In the genomic region with DNA sequence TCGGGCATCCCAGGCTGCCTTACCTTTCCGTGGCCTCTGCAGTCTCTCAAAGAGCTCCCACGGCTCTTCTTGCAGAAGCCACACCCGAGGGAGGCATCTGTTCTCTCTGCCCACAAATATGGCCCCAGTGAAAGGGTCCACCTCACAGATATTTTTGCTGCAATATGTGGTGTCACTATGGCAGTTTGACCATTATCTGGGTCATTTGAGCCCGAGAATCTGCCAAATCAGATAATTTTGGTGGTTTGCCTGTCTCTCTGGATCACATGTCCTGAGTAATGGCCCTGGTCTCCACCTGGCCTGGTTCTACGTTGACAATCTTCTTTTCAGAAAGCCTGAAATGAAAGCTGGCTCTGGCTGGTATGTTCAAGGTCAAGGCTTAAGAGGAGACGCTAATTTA, we compare ENCODE assay signal across 1 cellular context.
A peak's percentile ranks its signal among the peaks of the same experiment; 100 is the strongest.
TF ChIP-seq lines count a peak whose summit lies in the region.

No MANE protein-coding gene starts in this region.

TF ChIP-seq in K562, 482 proteins besides CTCF, POLR2A, EP300 and RAD21 (continued from another document and continues in another):
- TF ChIP-seq ZNF197 (CRISPR knock-in tag; IDR thresholded peaks at IDR 0.05; ENCODE audit: low read depth) (peak; percentile 68; the same call in 1 of the 2 replicates), NR4A1 (CRISPR knock-in tag; IDR thresholded peaks at IDR 0.05) (no peak), NR4A1 (tag; IDR thresholded peaks at IDR 0.05) (0 out of 2 replicates have a peak, but pooled peaks have one; percentile 45), NFE2 (IDR thresholded peaks at IDR 0.05; ENCODE audit: low read depth) (peak; percentile 77), GABPB2 (CRISPR knock-in tag; conservative IDR thresholded peaks at IDR 0.05) (no peak), POLR2AphosphoS5 (IDR thresholded peaks at IDR 0.05; ENCODE audit: control insufficient read depth, insufficient read depth, low read depth, low read length) (peak; percentile 27; the same call in 1 of the 2 replicates), ZKSCAN1 (IDR thresholded peaks at IDR 0.05; ENCODE audit: low read depth, low read length) (no peak), ZNF668 (CRISPR knock-in tag; IDR thresholded peaks at IDR 0.05) (no peak), FOS (IDR thresholded peaks at IDR 0.05; ENCODE audit: extremely low read depth, insufficient read length) (no peak), RBM17 (IDR thresholded peaks at IDR 0.05; ENCODE audit: borderline replicate concordance, low read depth, low read length) (no peak), KLF6 (CRISPR knock-in tag; IDR thresholded peaks at IDR 0.05; ENCODE audit: borderline replicate concordance) (peak; percentile 7; the same call in 1 of the 2 replicates), JUND (IDR thresholded peaks at IDR 0.05; ENCODE audit: borderline replicate concordance, low read depth, low read length) (peak; percentile 66; the same call in 1 of the 2 replicates), JUND (tag; IDR thresholded peaks at IDR 0.05; ENCODE audit: borderline replicate concordance, low read depth, low read length) (peak; percentile 78; the same call in 2 of the 3 replicates), RFX7 (CRISPR knock-in tag; IDR thresholded peaks at IDR 0.05) (no peak), ZNF354B (CRISPR knock-in tag; IDR thresholded peaks at IDR 0.05) (no peak), NELFE (IDR thresholded peaks at IDR 0.05; ENCODE audit: insufficient read depth, insufficient read length) (no peak), KLF16 (IDR thresholded peaks at IDR 0.05) (peak; percentile 85), ZNF24 (IDR thresholded peaks at IDR 0.05) (no peak), MYC (IDR thresholded peaks at IDR 0.05; ENCODE audit: low read depth, low read length) (peak; percentile 88), MYC (CRISPR knock-in tag; IDR thresholded peaks at IDR 0.05; ENCODE audit: borderline replicate concordance, low read depth) (no peak), MTA1 (IDR thresholded peaks at IDR 0.05; ENCODE audit: borderline replicate concordance) (peak; percentile 64; the same call in 1 of the 2 replicates), COPS2 (conservative IDR thresholded peaks at IDR 0.05) (no peak), MEF2D (tag; conservative IDR thresholded peaks at IDR 0.05; ENCODE audit: low read depth) (peak; percentile 82), STAT5A (IDR thresholded peaks at IDR 0.05; ENCODE audit: borderline replicate concordance, low read length) (peak; percentile 38; the same call in 1 of the 2 replicates), GTF2E2 (tag; IDR thresholded peaks at IDR 0.05) (no peak), MCM2 (IDR thresholded peaks at IDR 0.05; ENCODE audit: low read depth) (no peak), SIN3A (IDR thresholded peaks at IDR 0.05; ENCODE audit: borderline replicate concordance in 2 of 2, control insufficient read depth in 1 of 2, low read depth in 2 of 2, low read length in 2 of 2) (no peak), SMARCB1 (IDR thresholded peaks at IDR 0.05; ENCODE audit: insufficient read length, low read depth) (no peak), HDAC1 (IDR thresholded peaks at IDR 0.05) (peak in 1 of 2 experiments; percentile 11; a peak in 1 of 4 replicates)
- TF ChIP-seq, protein P1, sequence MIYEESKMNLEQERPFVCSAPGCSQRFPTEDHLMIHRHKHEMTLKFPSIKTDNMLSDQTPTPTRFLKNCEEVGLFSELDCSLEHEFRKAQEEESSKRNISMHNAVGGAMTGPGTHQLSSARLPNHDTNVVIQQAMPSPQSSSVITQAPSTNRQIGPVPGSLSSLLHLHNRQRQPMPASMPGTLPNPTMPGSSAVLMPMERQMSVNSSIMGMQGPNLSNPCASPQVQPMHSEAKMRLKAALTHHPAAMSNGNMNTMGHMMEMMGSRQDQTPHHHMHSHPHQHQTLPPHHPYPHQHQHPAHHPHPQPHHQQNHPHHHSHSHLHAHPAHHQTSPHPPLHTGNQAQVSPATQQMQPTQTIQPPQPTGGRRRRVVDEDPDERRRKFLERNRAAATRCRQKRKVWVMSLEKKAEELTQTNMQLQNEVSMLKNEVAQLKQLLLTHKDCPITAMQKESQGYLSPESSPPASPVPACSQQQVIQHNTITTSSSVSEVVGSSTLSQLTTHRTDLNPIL (CRISPR knock-in tag; IDR thresholded peaks at IDR 0.05), result no peak
- TF ChIP-seq, protein P2, sequence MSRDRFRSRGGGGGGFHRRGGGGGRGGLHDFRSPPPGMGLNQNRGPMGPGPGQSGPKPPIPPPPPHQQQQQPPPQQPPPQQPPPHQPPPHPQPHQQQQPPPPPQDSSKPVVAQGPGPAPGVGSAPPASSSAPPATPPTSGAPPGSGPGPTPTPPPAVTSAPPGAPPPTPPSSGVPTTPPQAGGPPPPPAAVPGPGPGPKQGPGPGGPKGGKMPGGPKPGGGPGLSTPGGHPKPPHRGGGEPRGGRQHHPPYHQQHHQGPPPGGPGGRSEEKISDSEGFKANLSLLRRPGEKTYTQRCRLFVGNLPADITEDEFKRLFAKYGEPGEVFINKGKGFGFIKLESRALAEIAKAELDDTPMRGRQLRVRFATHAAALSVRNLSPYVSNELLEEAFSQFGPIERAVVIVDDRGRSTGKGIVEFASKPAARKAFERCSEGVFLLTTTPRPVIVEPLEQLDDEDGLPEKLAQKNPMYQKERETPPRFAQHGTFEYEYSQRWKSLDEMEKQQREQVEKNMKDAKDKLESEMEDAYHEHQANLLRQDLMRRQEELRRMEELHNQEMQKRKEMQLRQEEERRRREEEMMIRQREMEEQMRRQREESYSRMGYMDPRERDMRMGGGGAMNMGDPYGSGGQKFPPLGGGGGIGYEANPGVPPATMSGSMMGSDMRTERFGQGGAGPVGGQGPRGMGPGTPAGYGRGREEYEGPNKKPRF (IDR thresholded peaks at IDR 0.05; ENCODE audit: low read depth, low read length), result no peak
- TF ChIP-seq, protein P3, sequence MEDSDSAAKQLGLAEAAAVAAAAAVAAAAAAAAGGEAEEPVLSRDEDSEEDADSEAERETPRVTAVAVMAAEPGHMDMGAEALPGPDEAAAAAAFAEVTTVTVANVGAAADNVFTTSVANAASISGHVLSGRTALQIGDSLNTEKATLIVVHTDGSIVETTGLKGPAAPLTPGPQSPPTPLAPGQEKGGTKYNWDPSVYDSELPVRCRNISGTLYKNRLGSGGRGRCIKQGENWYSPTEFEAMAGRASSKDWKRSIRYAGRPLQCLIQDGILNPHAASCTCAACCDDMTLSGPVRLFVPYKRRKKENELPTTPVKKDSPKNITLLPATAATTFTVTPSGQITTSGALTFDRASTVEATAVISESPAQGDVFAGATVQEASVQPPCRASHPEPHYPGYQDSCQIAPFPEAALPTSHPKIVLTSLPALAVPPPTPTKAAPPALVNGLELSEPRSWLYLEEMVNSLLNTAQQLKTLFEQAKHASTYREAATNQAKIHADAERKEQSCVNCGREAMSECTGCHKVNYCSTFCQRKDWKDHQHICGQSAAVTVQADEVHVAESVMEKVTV (CRISPR knock-in tag; IDR thresholded peaks at IDR 0.05), result no peak
- TF ChIP-seq, protein P4, sequence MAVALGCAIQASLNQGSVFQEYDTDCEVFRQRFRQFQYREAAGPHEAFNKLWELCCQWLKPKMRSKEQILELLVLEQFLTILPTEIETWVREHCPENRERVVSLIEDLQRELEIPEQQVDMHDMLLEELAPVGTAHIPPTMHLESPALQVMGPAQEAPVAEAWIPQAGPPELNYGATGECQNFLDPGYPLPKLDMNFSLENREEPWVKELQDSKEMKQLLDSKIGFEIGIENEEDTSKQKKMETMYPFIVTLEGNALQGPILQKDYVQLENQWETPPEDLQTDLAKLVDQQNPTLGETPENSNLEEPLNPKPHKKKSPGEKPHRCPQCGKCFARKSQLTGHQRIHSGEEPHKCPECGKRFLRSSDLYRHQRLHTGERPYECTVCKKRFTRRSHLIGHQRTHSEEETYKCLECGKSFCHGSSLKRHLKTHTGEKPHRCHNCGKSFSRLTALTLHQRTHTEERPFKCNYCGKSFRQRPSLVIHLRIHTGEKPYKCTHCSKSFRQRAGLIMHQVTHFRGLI (CRISPR knock-in tag; IDR thresholded peaks at IDR 0.05), result peak; percentile 63
- TF ChIP-seq, protein P5, sequence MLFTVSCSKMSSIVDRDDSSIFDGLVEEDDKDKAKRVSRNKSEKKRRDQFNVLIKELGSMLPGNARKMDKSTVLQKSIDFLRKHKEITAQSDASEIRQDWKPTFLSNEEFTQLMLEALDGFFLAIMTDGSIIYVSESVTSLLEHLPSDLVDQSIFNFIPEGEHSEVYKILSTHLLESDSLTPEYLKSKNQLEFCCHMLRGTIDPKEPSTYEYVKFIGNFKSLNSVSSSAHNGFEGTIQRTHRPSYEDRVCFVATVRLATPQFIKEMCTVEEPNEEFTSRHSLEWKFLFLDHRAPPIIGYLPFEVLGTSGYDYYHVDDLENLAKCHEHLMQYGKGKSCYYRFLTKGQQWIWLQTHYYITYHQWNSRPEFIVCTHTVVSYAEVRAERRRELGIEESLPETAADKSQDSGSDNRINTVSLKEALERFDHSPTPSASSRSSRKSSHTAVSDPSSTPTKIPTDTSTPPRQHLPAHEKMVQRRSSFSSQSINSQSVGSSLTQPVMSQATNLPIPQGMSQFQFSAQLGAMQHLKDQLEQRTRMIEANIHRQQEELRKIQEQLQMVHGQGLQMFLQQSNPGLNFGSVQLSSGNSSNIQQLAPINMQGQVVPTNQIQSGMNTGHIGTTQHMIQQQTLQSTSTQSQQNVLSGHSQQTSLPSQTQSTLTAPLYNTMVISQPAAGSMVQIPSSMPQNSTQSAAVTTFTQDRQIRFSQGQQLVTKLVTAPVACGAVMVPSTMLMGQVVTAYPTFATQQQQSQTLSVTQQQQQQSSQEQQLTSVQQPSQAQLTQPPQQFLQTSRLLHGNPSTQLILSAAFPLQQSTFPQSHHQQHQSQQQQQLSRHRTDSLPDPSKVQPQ (CRISPR knock-in tag; IDR thresholded peaks at IDR 0.05; ENCODE audit: borderline replicate concordance), result peak; percentile 56; the same call in 1 of the 2 replicates
- TF ChIP-seq, protein P6, sequence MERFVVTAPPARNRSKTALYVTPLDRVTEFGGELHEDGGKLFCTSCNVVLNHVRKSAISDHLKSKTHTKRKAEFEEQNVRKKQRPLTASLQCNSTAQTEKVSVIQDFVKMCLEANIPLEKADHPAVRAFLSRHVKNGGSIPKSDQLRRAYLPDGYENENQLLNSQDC (CRISPR knock-in tag; IDR thresholded peaks at IDR 0.05), result no peak
- TF ChIP-seq, protein P7, sequence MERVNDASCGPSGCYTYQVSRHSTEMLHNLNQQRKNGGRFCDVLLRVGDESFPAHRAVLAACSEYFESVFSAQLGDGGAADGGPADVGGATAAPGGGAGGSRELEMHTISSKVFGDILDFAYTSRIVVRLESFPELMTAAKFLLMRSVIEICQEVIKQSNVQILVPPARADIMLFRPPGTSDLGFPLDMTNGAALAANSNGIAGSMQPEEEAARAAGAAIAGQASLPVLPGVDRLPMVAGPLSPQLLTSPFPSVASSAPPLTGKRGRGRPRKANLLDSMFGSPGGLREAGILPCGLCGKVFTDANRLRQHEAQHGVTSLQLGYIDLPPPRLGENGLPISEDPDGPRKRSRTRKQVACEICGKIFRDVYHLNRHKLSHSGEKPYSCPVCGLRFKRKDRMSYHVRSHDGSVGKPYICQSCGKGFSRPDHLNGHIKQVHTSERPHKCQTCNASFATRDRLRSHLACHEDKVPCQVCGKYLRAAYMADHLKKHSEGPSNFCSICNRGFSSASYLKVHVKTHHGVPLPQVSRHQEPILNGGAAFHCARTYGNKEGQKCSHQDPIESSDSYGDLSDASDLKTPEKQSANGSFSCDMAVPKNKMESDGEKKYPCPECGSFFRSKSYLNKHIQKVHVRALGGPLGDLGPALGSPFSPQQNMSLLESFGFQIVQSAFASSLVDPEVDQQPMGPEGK (CRISPR knock-in tag; IDR thresholded peaks at IDR 0.05; ENCODE audit: borderline replicate concordance), result no peak
- TF ChIP-seq, protein P8, sequence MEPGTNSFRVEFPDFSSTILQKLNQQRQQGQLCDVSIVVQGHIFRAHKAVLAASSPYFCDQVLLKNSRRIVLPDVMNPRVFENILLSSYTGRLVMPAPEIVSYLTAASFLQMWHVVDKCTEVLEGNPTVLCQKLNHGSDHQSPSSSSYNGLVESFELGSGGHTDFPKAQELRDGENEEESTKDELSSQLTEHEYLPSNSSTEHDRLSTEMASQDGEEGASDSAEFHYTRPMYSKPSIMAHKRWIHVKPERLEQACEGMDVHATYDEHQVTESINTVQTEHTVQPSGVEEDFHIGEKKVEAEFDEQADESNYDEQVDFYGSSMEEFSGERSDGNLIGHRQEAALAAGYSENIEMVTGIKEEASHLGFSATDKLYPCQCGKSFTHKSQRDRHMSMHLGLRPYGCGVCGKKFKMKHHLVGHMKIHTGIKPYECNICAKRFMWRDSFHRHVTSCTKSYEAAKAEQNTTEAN (CRISPR knock-in tag; IDR thresholded peaks at IDR 0.05), result no peak
- TF ChIP-seq, protein P9, sequence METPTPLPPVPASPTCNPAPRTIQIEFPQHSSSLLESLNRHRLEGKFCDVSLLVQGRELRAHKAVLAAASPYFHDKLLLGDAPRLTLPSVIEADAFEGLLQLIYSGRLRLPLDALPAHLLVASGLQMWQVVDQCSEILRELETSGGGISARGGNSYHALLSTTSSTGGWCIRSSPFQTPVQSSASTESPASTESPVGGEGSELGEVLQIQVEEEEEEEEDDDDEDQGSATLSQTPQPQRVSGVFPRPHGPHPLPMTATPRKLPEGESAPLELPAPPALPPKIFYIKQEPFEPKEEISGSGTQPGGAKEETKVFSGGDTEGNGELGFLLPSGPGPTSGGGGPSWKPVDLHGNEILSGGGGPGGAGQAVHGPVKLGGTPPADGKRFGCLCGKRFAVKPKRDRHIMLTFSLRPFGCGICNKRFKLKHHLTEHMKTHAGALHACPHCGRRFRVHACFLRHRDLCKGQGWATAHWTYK (CRISPR knock-in tag; IDR thresholded peaks at IDR 0.05), result peak; percentile 73; the same call in 1 of the 2 replicates
- TF ChIP-seq, protein P10, sequence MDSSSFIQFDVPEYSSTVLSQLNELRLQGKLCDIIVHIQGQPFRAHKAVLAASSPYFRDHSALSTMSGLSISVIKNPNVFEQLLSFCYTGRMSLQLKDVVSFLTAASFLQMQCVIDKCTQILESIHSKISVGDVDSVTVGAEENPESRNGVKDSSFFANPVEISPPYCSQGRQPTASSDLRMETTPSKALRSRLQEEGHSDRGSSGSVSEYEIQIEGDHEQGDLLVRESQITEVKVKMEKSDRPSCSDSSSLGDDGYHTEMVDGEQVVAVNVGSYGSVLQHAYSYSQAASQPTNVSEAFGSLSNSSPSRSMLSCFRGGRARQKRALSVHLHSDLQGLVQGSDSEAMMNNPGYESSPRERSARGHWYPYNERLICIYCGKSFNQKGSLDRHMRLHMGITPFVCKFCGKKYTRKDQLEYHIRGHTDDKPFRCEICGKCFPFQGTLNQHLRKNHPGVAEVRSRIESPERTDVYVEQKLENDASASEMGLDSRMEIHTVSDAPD (CRISPR knock-in tag; IDR thresholded peaks at IDR 0.05), result no peak
